Comparison of ENCODE assay signal across 16 cellular contexts in the genomic region with DNA sequence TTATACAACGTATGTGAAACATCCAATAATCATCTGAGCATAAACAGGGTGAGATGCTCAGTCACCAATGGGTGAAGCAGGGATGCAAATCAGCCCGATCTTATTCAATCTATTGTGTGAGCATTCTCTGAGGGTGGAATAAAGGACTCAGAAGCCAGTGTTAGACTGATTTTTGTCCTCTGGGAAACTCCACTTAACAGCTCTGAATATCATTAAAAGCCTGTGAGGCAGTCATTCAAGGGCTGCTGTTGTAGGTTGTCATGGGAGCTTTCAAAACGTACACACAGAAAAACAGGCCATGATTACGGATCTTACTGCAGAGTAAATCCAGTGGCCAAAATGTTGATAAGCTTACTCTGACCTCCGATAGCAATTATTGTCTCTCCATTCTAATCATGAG.
A peak's percentile ranks its signal among the peaks of the same experiment; 100 is the strongest.
DNase-seq lines count a peak whose midpoint lies in the region; ATAC-seq and TF ChIP-seq lines count a peak whose summit lies in the region.
"Had no signal": no experiment of that assay in that cellular context is flagged by ENCODE, and none has a peak within 500 bp of the region (broad histone marks: within the 10 kb centered on the region; RNA-seq: fewer than 3 reads in every experiment).

No MANE protein-coding gene starts in this region.

- H3K4me3 Mint-ChIP-seq in glutamatergic neuron (ENCODE audit: unreplicated experiment) (peak overlapping the region; percentile 78), neural progenitor cell (peak overlapping the region; percentile 65)
- H3K4me3 Mint-ChIP-seq in activated CD8-positive, alpha-beta memory T cell treated with anti-CD3 and anti-CD28 coated beads, Interleukin-2, amount 10 ng/mL, durations not matched to agents 7 days and 5 days, result no peak overlapping the region
- H3K4me3 Mint-ChIP-seq: activated naive CD8-positive, alpha-beta T cell treated with anti-CD3 and anti-CD28 coated beads, Interleukin-2, amount 10 ng/mL, durations not matched to agents 7 days and 5 days; stimulated activated naive CD8-positive, alpha-beta T cell treated with anti-CD3 and anti-CD28 coated beads, Interleukin-15, amount 100 ng/mL, for 72 hours had no signal

- H3K4me1 Mint-ChIP-seq in glutamatergic neuron (ENCODE audit: low read depth, unreplicated experiment), result peaks cover 52% of the 10 kb centered on the region
- H3K4me1 Mint-ChIP-seq in neural progenitor cell, result peaks cover 57% of the 10 kb centered on the region
- H3K4me1 Mint-ChIP-seq in activated CD8-positive, alpha-beta memory T cell treated with anti-CD3 and anti-CD28 coated beads, Interleukin-2, amount 10 ng/mL, durations not matched to agents 7 days and 5 days, result no peaks in the 10 kb centered on the region
- H3K4me1 Mint-ChIP-seq: activated naive CD8-positive, alpha-beta T cell treated with anti-CD3 and anti-CD28 coated beads, Interleukin-2, amount 10 ng/mL, durations not matched to agents 7 days and 5 days; stimulated activated naive CD8-positive, alpha-beta T cell treated with anti-CD3 and anti-CD28 coated beads, Interleukin-15, amount 100 ng/mL, for 72 hours had no signal

- no peak overlapping the region for H3K27ac ChIP-seq in neural progenitor cell

- peak overlapping the region; percentile 49 for H3K4me2 ChIP-seq in neural progenitor cell

- no peak overlapping the region for H3K4me3 ChIP-seq in neural progenitor cell

- H2AFZ ChIP-seq in neural progenitor cell (replicated peaks), result no peak overlapping the region

- H3K9me3 ChIP-seq in neural progenitor cell (ENCODE audit: low read depth), result no peaks in the 10 kb centered on the region

- peaks cover 56% of the 10 kb centered on the region for H3K4me1 ChIP-seq in neural progenitor cell

- no peak overlapping the region for H3K9ac ChIP-seq in neural progenitor cell

- H3K9me3 Mint-ChIP-seq in glutamatergic neuron (ENCODE audit: unreplicated experiment) (peaks cover 12% of the 10 kb centered on the region), neural progenitor cell (no peaks in the 10 kb centered on the region)
- no peaks in the 10 kb centered on the region for H3K9me3 Mint-ChIP-seq in activated CD8-positive, alpha-beta memory T cell treated with anti-CD3 and anti-CD28 coated beads, Interleukin-2, amount 10 ng/mL, durations not matched to agents 7 days and 5 days (ENCODE audit: low read depth)
- H3K9me3 Mint-ChIP-seq: stimulated activated naive CD8-positive, alpha-beta T cell treated with anti-CD3 and anti-CD28 coated beads, Interleukin-15, amount 100 ng/mL, for 72 hours had no signal

- H3K36me3 Mint-ChIP-seq in glutamatergic neuron (ENCODE audit: unreplicated experiment) (no peaks in the 10 kb centered on the region), neural progenitor cell (no peaks in the 10 kb centered on the region)
- H3K36me3 Mint-ChIP-seq in activated CD8-positive, alpha-beta memory T cell treated with anti-CD3 and anti-CD28 coated beads, Interleukin-2, amount 10 ng/mL, durations not matched to agents 7 days and 5 days, result no peaks in the 10 kb centered on the region
- H3K36me3 Mint-ChIP-seq: activated naive CD8-positive, alpha-beta T cell treated with anti-CD3 and anti-CD28 coated beads, Interleukin-2, amount 10 ng/mL, durations not matched to agents 7 days and 5 days had no signal

- no peaks in the 10 kb centered on the region for H3K79me2 ChIP-seq in neural progenitor cell (ENCODE audit: low read depth)

- H3K27me3 ChIP-seq in neural progenitor cell, result no peaks in the 10 kb centered on the region

- peaks cover 35% of the 10 kb centered on the region for H3F3A ChIP-seq in neural progenitor cell (ENCODE audit: low read depth)

- TF ChIP-seq CTCF in glutamatergic neuron (IDR thresholded peaks at IDR 0.05; ENCODE audit: partially characterized antibody, unreplicated experiment) (no peak), neural progenitor cell (IDR thresholded peaks at IDR 0.05) (no peak)

- H3K27me3 Mint-ChIP-seq in glutamatergic neuron (ENCODE audit: unreplicated experiment) (peaks cover 7% of the 10 kb centered on the region), neural progenitor cell (ENCODE audit: insufficient read depth, low read depth) (no peaks in the 10 kb centered on the region)
- H3K27me3 Mint-ChIP-seq in activated CD8-positive, alpha-beta memory T cell treated with anti-CD3 and anti-CD28 coated beads, Interleukin-2, amount 10 ng/mL, durations not matched to agents 7 days and 5 days, result no peaks in the 10 kb centered on the region
- H3K27me3 Mint-ChIP-seq: activated naive CD8-positive, alpha-beta T cell treated with anti-CD3 and anti-CD28 coated beads, Interleukin-2, amount 10 ng/mL, durations not matched to agents 7 days and 5 days; stimulated activated naive CD8-positive, alpha-beta T cell treated with anti-CD3 and anti-CD28 coated beads, Interleukin-15, amount 100 ng/mL, for 72 hours had no signal

- H3K27ac Mint-ChIP-seq in glutamatergic neuron (ENCODE audit: unreplicated experiment) (peak overlapping the region; percentile 99), neural progenitor cell (peak overlapping the region; percentile 99)
- H3K27ac Mint-ChIP-seq in activated CD8-positive, alpha-beta memory T cell treated with anti-CD3 and anti-CD28 coated beads, Interleukin-2, amount 10 ng/mL, durations not matched to agents 7 days and 5 days, result no peak overlapping the region
- H3K27ac Mint-ChIP-seq: activated naive CD8-positive, alpha-beta T cell treated with anti-CD3 and anti-CD28 coated beads, Interleukin-2, amount 10 ng/mL, durations not matched to agents 7 days and 5 days; stimulated activated naive CD8-positive, alpha-beta T cell treated with anti-CD3 and anti-CD28 coated beads, Interleukin-15, amount 100 ng/mL, for 72 hours had no signal

- no peak for ATAC-seq in activated CD8-positive, alpha-beta memory T cell treated with anti-CD3 and anti-CD28 coated beads, Interleukin-2, amount 10 ng/mL, durations not matched to agents 7 days and 5 days
- ATAC-seq in GM19463 (IDR thresholded peaks at IDR 0.05; ENCODE audit: unreplicated experiment), result no peak
- ATAC-seq: HCT116; stimulated activated naive CD8-positive, alpha-beta T cell treated with anti-CD3 and anti-CD28 coated beads, Interleukin-15, amount 100 ng/mL, for 72 hours had no signal

- H4K20me1 ChIP-seq in neural progenitor cell (ENCODE audit: low read depth), result no peaks in the 10 kb centered on the region

- DNase-seq in HuH-7 (ENCODE audit: low spot score), result peak; percentile 5
- peak; percentile 24 for DNase-seq in NCI-H2227 treated with DMSO at 0.1 percent for 48 hours (lab: John Stamatoyannopoulos, UW)
- DNase-seq in glutamatergic neuron, result no peak
- peak; percentile 72 for DNase-seq in neural progenitor cell (ENCODE audit: low spot score)
- DNase-seq in activated CD8-positive, alpha-beta memory T cell treated with anti-CD3 and anti-CD28 coated beads, Interleukin-2, amount 10 ng/mL, durations not matched to agents 7 days and 5 days, result no peak
- DNase-seq in SHP77 (lab: John Stamatoyannopoulos, UW), result no peak
- DNase-seq: activated CD4-positive, alpha-beta T cell treated with anti-CD3 and anti-CD28 coated beads for 1 hour; activated naive CD8-positive, alpha-beta T cell treated with anti-CD3 and anti-CD28 coated beads, Interleukin-2, amount 10 ng/mL, durations not matched to agents 7 days and 5 days; C1 segment of cervical spinal cord; central memory CD4-positive, alpha-beta T cell; NCI-H1048; NCI-H526 treated with DMSO at 0.1 percent for 48 hours; RPMI8226; stimulated activated naive CD8-positive, alpha-beta T cell treated with anti-CD3 and anti-CD28 coated beads, Interleukin-15, amount 100 ng/mL, for 72 hours had no signal

- CTCF ChIA-PET in activated CD8-positive, alpha-beta memory T cell treated with anti-CD3 and anti-CD28 coated beads, Interleukin-2, amount 10 ng/mL, durations not matched to agents 7 days and 5 days (lab: Charles Lee), result no interaction called here

- no peaks in the 10 kb centered on the region for H3K36me3 ChIP-seq in neural progenitor cell

Comparison
In these comparisons a context has a peak if more than half of its experiments do, and no peak if none do; other contexts are left out.
1. DNase-seq: peak in HuH-7 (single experiment), NCI-H2227 treated with DMSO at 0.1 percent for 48 hours (single experiment) and neural progenitor cell (single experiment); none in glutamatergic neuron (single experiment), activated CD8-positive, alpha-beta memory T cell treated with anti-CD3 and anti-CD28 coated beads, Interleukin-2, amount 10 ng/mL, durations not matched to agents 7 days and 5 days (single experiment) and SHP77 (0 of 2).